14 cellular contexts compared by ENCODE assay signal in genomic region chr19:5049561-5049960, GRCh38.
"Had no signal": no experiment of that assay in that cellular context is flagged by ENCODE, and none has a peak within 500 bp of the region (broad histone marks: within the 10 kb centered on the region; RNA-seq: fewer than 3 reads in every experiment).

No MANE protein-coding gene starts in this region.

- H3K4me3 ChIP-seq: gastroesophageal sphincter, testis had no signal

- H3K9me3 ChIP-seq: breast epithelium, gastroesophageal sphincter, testis had no signal

- H3K27ac Mint-ChIP-seq: activated naive CD4-positive, alpha-beta T cell treated with anti-CD3 and anti-CD28 coated beads, Interleukin-2, amount 50 U/mL, for 24 hours; activated T-helper 2 cell treated with anti-CD3 and anti-CD28 coated beads, Interferon-gamma antibody, Interleukin-2, Interleukin-4, amounts not matched to agents 10 μg/mL and 5 μg/mL and 100 μg/mL, durations not matched to agents 14 hours and 24 hours and 36 hours had no signal

- H3K27me3 ChIP-seq: breast epithelium, gastroesophageal sphincter, testis had no signal

- H3K4me3 Mint-ChIP-seq: activated naive CD4-positive, alpha-beta T cell treated with anti-CD3 and anti-CD28 coated beads, Interleukin-2, amount 50 U/mL, for 24 hours; mesothelial cell of epicardium had no signal

- H3K9me3 Mint-ChIP-seq: activated naive CD4-positive, alpha-beta T cell treated with anti-CD3 and anti-CD28 coated beads, Interleukin-2, amount 50 U/mL, for 24 hours; activated T-helper 2 cell treated with anti-CD3 and anti-CD28 coated beads, Interferon-gamma antibody, Interleukin-2, Interleukin-4, amounts not matched to agents 10 μg/mL and 5 μg/mL and 100 μg/mL, durations not matched to agents 14 hours and 24 hours and 36 hours; mesothelial cell of epicardium had no signal

- DNase-seq: activated CD4-positive, alpha-beta T cell treated with anti-CD3 and anti-CD28 coated beads, Interleukin-2, amount 50 U/mL, for 1 hour; amygdala; effector CD4-positive, alpha-beta T cell; stimulated activated CD4-positive, alpha-beta T cell treated with anti-CD3 and anti-CD28 coated beads, Interleukin-2, amount 100 ng/mL, for 24 hours; stimulated activated naive CD4-positive, alpha-beta T cell treated with Interleukin-2 at 50 U/mL for 16 hours; testis had no signal

- H3K27ac ChIP-seq: testis had no signal

- FAIRE-seq: colon, urothelium cell line had no signal

- H3K36me3 ChIP-seq: breast epithelium had no signal

- H3K27me3 Mint-ChIP-seq: activated naive CD4-positive, alpha-beta T cell treated with anti-CD3 and anti-CD28 coated beads, Interleukin-2, amount 50 U/mL, for 24 hours; progenitor cell of endocrine pancreas had no signal

- H3K4me1 Mint-ChIP-seq: activated naive CD4-positive, alpha-beta T cell treated with anti-CD3 and anti-CD28 coated beads, Interleukin-2, amount 50 U/mL, for 24 hours had no signal
